In genomic region chr19:51690359-51691121, GRCh38 we compare ENCODE assay signal across 8 cellular contexts. TPM values are rescaled to one million over a fixed set of nuclear protein-coding genes. Genes with fewer than 3 reads are reported as not detected.
DNase-seq lines count a peak whose midpoint lies in the region; ATAC-seq and TF ChIP-seq lines count a peak whose summit lies in the region.

No MANE protein-coding gene starts in this region.

- 0% methylated on average over 10 of the region's 25 CpGs for WGBS in HUES64
- WGBS in right cardiac atrium = under 1% methylated on average over 23 of the region's 25 CpGs

- H3K27ac ChIP-seq in HUES64 (ENCODE audit: low read depth, low read length) (peak overlapping the region; percentile 91), ascending aorta (peak overlapping the region; percentile 97 to 100), right cardiac atrium (ENCODE audit: low read length) (peak overlapping the region; percentile 90)

- peak; percentile 62 for DNase-seq in Ammon's horn (ENCODE audit: low spot score)
- peak; percentile 44 for DNase-seq in T follicular helper cell (ENCODE audit: low read depth)
- peak in 1 of 2 donors; percentile 82 for DNase-seq in ascending aorta (ENCODE audit: low spot score in 2 of 2)
- DNase-seq in right cardiac atrium = peak; percentile 76 to 92 (median 89)
- peak; percentile 89 for DNase-seq in posterior vena cava (ENCODE audit: low spot score)
- DNase-seq in NK-92 (lab: John Stamatoyannopoulos, UW; ENCODE audit: unreplicated experiment) = no peak

- H3K36me3 ChIP-seq in HUES64 (ENCODE audit: insufficient read depth, low read length) = peaks cover 9% of the 10 kb centered on the region; the same call in 1 of the 2 replicates
- peaks cover 11 to 25% of the 10 kb centered on the region in 2 donors for H3K36me3 ChIP-seq in ascending aorta

- peak overlapping the region; percentile 88 for H3K4me3 ChIP-seq in HUES64 (ENCODE audit: low read length)
- H3K4me3 ChIP-seq in ascending aorta = peak overlapping the region; percentile 71 to 89
- peak overlapping the region; percentile 98 for H3K4me3 ChIP-seq in right cardiac atrium (ENCODE audit: low read length)

- H3K27me3 ChIP-seq in HUES64 (ENCODE audit: insufficient read depth, low read length) (no peaks in the 10 kb centered on the region), ascending aorta (no peaks in the 10 kb centered on the region), right cardiac atrium (ENCODE audit: control insufficient read depth, insufficient read depth) (no peaks in the 10 kb centered on the region)

- ATAC-seq in right cardiac atrium = peak; percentile 44 to 53
- ATAC-seq in HG03457 (IDR thresholded peaks at IDR 0.05; ENCODE audit: unreplicated experiment) = no peak

- intact Hi-C loops in ascending aorta (cut with DNase I) = loop anchor here (10.0 kb wide), 1 partner anchor 1316 kb away; the partner anchor contains the start of gene NR1H2
- intact Hi-C loops in right cardiac atrium (cut with DNase I) = no loop called here
- intact Hi-C loops in posterior vena cava (cut with DNase I) = no loop called here

- H3K9me3 ChIP-seq in HUES64 (ENCODE audit: insufficient read depth, low read depth, low read length) = no peaks in the 10 kb centered on the region
- H3K9me3 ChIP-seq in ascending aorta = no peaks in the 10 kb centered on the region
- no peaks in the 10 kb centered on the region for H3K9me3 ChIP-seq in right cardiac atrium (ENCODE audit: control insufficient read depth, low read length)

- peaks cover 17% of the 10 kb centered on the region for H3K4me1 ChIP-seq in HUES64 (ENCODE audit: insufficient read depth, low read length)
- H3K4me1 ChIP-seq in ascending aorta = peaks cover 12 to 21% of the 10 kb centered on the region in 2 donors
- H3K4me1 ChIP-seq in right cardiac atrium (ENCODE audit: control insufficient read depth, insufficient read depth, low read length) = peaks cover 2% of the 10 kb centered on the region

- TF ChIP-seq CTCF in ascending aorta (IDR thresholded peaks at IDR 0.05) = no peak

- H3K9ac ChIP-seq in HUES64 (ENCODE audit: low read depth, low read length) = peak overlapping the region; percentile 85

RNA-seq across cellular contexts. Expression of gene SPACA6, which starts 2.6 kb away (rescaled TPM):
- 5.1 TPM for polyA plus RNA-seq in HUES64 (2013, experiment 1 of 2)
- 4.2 TPM for polyA plus RNA-seq in HUES64 (2013, experiment 2 of 2)
- total RNA-seq in ascending aorta = 16.0 TPM
- total RNA-seq in right cardiac atrium = 10 to 100 TPM; 15.4 to 25.7 (median 17.2) TPM
- 15.0 TPM for polyA plus RNA-seq in right cardiac atrium
- 10 to 100 TPM; 22.7 to 22.9 TPM for total RNA-seq in posterior vena cava

RNA-seq across cellular contexts. Expression of gene HAS1, which starts 33.3 kb away (rescaled TPM):
- not detected for polyA plus RNA-seq in HUES64 (2013, experiment 1 of 2)
- not detected for polyA plus RNA-seq in HUES64 (2013, experiment 2 of 2)
- 2.9 TPM for total RNA-seq in ascending aorta
- total RNA-seq in right cardiac atrium = 1 to 10 TPM in 3 of 4 donors, under 1 TPM in 1; 0.40 to 1.2 (median 1.1) TPM
- polyA plus RNA-seq in right cardiac atrium = 1.7 TPM
- 1 to 10 TPM; 3.8 to 6.7 TPM for total RNA-seq in posterior vena cava

RNA-seq across cellular contexts. Expression of gene SIGLEC14, which starts 43.9 kb away (rescaled TPM):
- polyA plus RNA-seq in HUES64 (2013, experiment 1 of 2) = not detected
- not detected for polyA plus RNA-seq in HUES64 (2013, experiment 2 of 2)
- total RNA-seq in ascending aorta (0.75 TPM), right cardiac atrium (1 to 10 TPM; 1.7 to 5.5 (median 3.8) TPM), posterior vena cava (10 to 100 TPM in 1 of 2 donors, 1 to 10 TPM in 1; 4.8 to 10.3 TPM)
- 0.75 TPM for polyA plus RNA-seq in right cardiac atrium
